8 cellular contexts compared by ENCODE assay signal in genomic region chr14:76872796-76873432, GRCh38. TPM values are rescaled to one million over a fixed set of nuclear protein-coding genes. Genes with fewer than 3 reads are reported as not detected.
DNase-seq lines count a peak whose midpoint lies in the region; ATAC-seq and TF ChIP-seq lines count a peak whose summit lies in the region.

No MANE protein-coding gene starts in this region.

- H3K27ac Mint-ChIP-seq in CD4-positive, alpha-beta T cell = no peak overlapping the region

- POLR2A ChIA-PET in CD4-positive, alpha-beta T cell (lab: Charles Lee) = interaction anchor here (1.2 to 2.0 kb wide), 2 partner anchors 155 to 198 kb away, joined by 3 to 12 read pairs; no protein-coding TSS in a partner anchor
- POLR2A ChIA-PET in HEK293T (lab: Yijun Ruan, JAX) = interaction anchor here (1.2 to 1.3 kb wide), 2 partner anchors 167 to 224 kb away, joined by 4 to 6 read pairs; no protein-coding TSS in a partner anchor

- H3K4me3 Mint-ChIP-seq in CD4-positive, alpha-beta T cell = no peak overlapping the region

- H3K4me2 ChIP-seq in parathyroid adenoma (ENCODE audit: low read length) = no peak overlapping the region

- no peaks in the 10 kb centered on the region for H3K9me3 Mint-ChIP-seq in CD4-positive, alpha-beta T cell

- H2AFZ ChIP-seq in parathyroid adenoma = peak overlapping the region; percentile 5

- no peaks in the 10 kb centered on the region for H3K27me3 ChIP-seq in CD4-positive, alpha-beta T cell (ENCODE audit: control insufficient read depth, insufficient read depth, low read length)
- peaks cover 15% of the 10 kb centered on the region for H3K27me3 ChIP-seq in foreskin keratinocyte
- H3K27me3 ChIP-seq in parathyroid adenoma (ENCODE audit: control insufficient read depth, insufficient read depth, low read length) = no peaks in the 10 kb centered on the region
- no peaks in the 10 kb centered on the region for H3K27me3 ChIP-seq in upper lobe of right lung

- no peak overlapping the region for H3K27ac ChIP-seq in CD4-positive, alpha-beta T cell (ENCODE audit: low read depth, low read length)
- H3K27ac ChIP-seq in foreskin keratinocyte (no peak overlapping the region), parathyroid adenoma (no peak overlapping the region), upper lobe of right lung (no peak overlapping the region)

- no peak overlapping the region for H3K9ac ChIP-seq in parathyroid adenoma

- no peaks in the 10 kb centered on the region for H3K36me3 ChIP-seq in parathyroid adenoma (ENCODE audit: control insufficient read depth, insufficient read depth, low read length)
- no peaks in the 10 kb centered on the region for H3K36me3 ChIP-seq in upper lobe of right lung

- H3K4me1 ChIP-seq in foreskin keratinocyte (no peaks in the 10 kb centered on the region), parathyroid adenoma (peaks cover 4% of the 10 kb centered on the region), upper lobe of right lung (peaks cover 4% of the 10 kb centered on the region)

- peaks cover 11% of the 10 kb centered on the region for H3K4me1 Mint-ChIP-seq in CD4-positive, alpha-beta T cell (ENCODE audit: low read depth)

- H3K27me3 Mint-ChIP-seq in CD4-positive, alpha-beta T cell = no peaks in the 10 kb centered on the region

- peak; percentile 82 for TF ChIP-seq CTCF in CD4-positive, alpha-beta T cell (IDR thresholded peaks at IDR 0.05)
- TF ChIP-seq CTCF in foreskin keratinocyte (conservative IDR thresholded peaks at IDR 0.05) = peak; percentile 79
- TF ChIP-seq CTCF in parathyroid adenoma (IDR thresholded peaks at IDR 0.05) = peak; percentile 86
- TF ChIP-seq CTCF in upper lobe of right lung (IDR thresholded peaks at IDR 0.05) = peak; percentile 88

- no peaks in the 10 kb centered on the region for H3K9me3 ChIP-seq in CD4-positive, alpha-beta T cell (ENCODE audit: control insufficient read depth, low read length)
- no peaks in the 10 kb centered on the region for H3K9me3 ChIP-seq in parathyroid adenoma (ENCODE audit: control insufficient read depth, low read length)
- no peaks in the 10 kb centered on the region for H3K9me3 ChIP-seq in upper lobe of right lung

- DNase-seq in CD4-positive, alpha-beta T cell = peak; percentile 50 to 73 (median 60)
- DNase-seq in HEK293T (ENCODE audit: extremely low spot score) (peak; percentile 73), OCI-M2 (lab: John Stamatoyannopoulos, UW; ENCODE audit: unreplicated experiment) (peak; percentile 36), foreskin keratinocyte (no peak), upper lobe of right lung (peak; percentile 71)
- peak; percentile 43 to 48 for DNase-seq in activated T-helper 1 cell treated with anti-CD3 and anti-CD28 coated beads, Interleukin-2, amount 50 U/mL, for 16 hours (ENCODE audit: low read depth in 1 of 2, low spot score in 1 of 2)

- H3K79me2 ChIP-seq in parathyroid adenoma = no peaks in the 10 kb centered on the region

- ATAC-seq in CD4-positive, alpha-beta T cell (ENCODE audit: poor library complexity) = peak; percentile 83
- ATAC-seq in foreskin keratinocyte (peak; percentile 42), upper lobe of right lung (peak; percentile 73), HG02973 (IDR thresholded peaks at IDR 0.05; ENCODE audit: unreplicated experiment) (no peak)

- CTCF ChIA-PET in CD4-positive, alpha-beta T cell (lab: Charles Lee) = interaction anchor here (0.8 to 3.0 kb wide), 17 partner anchors 9 to 223 kb away, joined by 3 to 33 read pairs (median 4); no protein-coding TSS in a partner anchor
- CTCF ChIA-PET in HEK293T (lab: Yijun Ruan, JAX) = interaction anchor here (0.6 to 8.1 kb wide), 24 partner anchors 9 to 589 kb away, joined by 3 to 177 read pairs (median 4); no protein-coding TSS in a partner anchor

- H3K4me3 ChIP-seq in parathyroid adenoma (ENCODE audit: low read depth, low read length) = no peak overlapping the region
- no peak overlapping the region for H3K4me3 ChIP-seq in upper lobe of right lung

- intact Hi-C loops in CD4-positive, alpha-beta T cell (cut with DNase I, micrococcal nuclease) = loop anchor here (1.0 to 5.0 kb wide), 7 partner anchors 40 to 444 kb away; no protein-coding TSS in a partner anchor
- intact Hi-C loops in upper lobe of right lung (cut with DNase I) = no loop called here

- no peaks in the 10 kb centered on the region for H3K36me3 Mint-ChIP-seq in CD4-positive, alpha-beta T cell (ENCODE audit: low read depth)

TF ChIP-seq in HEK293T, 16 proteins besides CTCF, POLR2A, EP300 and RAD21:
- TF ChIP-seq FOXM1 (IDR thresholded peaks at IDR 0.05; ENCODE audit: borderline replicate concordance) = no peak
- no peak for TF ChIP-seq SUZ12 (IDR thresholded peaks at IDR 0.05)
- TF ChIP-seq ARNT (IDR thresholded peaks at IDR 0.05) = no peak
- no peak for TF ChIP-seq SP1 (IDR thresholded peaks at IDR 0.05)
- TF ChIP-seq BHLHE40 (IDR thresholded peaks at IDR 0.05; ENCODE audit: borderline replicate concordance) = no peak
- no peak for TF ChIP-seq NFRKB (IDR thresholded peaks at IDR 0.05)
- TF ChIP-seq FOXA1 (IDR thresholded peaks at IDR 0.05) = no peak
- TF ChIP-seq L3MBTL2 (conservative IDR thresholded peaks at IDR 0.05) = no peak
- TF ChIP-seq LEF1 (IDR thresholded peaks at IDR 0.05; ENCODE audit: borderline replicate concordance) = no peak
- TF ChIP-seq, protein P1, sequence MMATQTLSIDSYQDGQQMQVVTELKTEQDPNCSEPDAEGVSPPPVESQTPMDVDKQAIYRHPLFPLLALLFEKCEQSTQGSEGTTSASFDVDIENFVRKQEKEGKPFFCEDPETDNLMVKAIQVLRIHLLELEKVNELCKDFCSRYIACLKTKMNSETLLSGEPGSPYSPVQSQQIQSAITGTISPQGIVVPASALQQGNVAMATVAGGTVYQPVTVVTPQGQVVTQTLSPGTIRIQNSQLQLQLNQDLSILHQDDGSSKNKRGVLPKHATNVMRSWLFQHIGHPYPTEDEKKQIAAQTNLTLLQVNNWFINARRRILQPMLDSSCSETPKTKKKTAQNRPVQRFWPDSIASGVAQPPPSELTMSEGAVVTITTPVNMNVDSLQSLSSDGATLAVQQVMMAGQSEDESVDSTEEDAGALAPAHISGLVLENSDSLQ (IDR thresholded peaks at IDR 0.05) = no peak
- TF ChIP-seq CTBP1 (IDR thresholded peaks at IDR 0.05; ENCODE audit: borderline replicate concordance) = no peak
- TF ChIP-seq ZNF384 (IDR thresholded peaks at IDR 0.05) = no peak
TF ChIP-seq in HEK293T: peak in this region for 0.

RNA-seq across cellular contexts. Expression of gene LRRC74A, which starts 46.7 kb away (rescaled TPM):
- total RNA-seq in CD4-positive, alpha-beta T cell = not detected
- total RNA-seq in foreskin keratinocyte (not detected in 2 replicates), upper lobe of right lung (not detected)
- not detected in 2 replicates for polyA plus RNA-seq in foreskin keratinocyte

Comparison
In these comparisons a context has a peak if more than half of its experiments do, and no peak if none do; other contexts are left out.
1. DNase-seq: peak in CD4-positive, alpha-beta T cell (10 of 10), HEK293T (single experiment), OCI-M2 (single experiment), activated T-helper 1 cell treated with anti-CD3 and anti-CD28 coated beads, Interleukin-2, amount 50 U/mL, for 16 hours (2 of 2) and upper lobe of right lung (single experiment); none in foreskin keratinocyte (0 of 2).
2. Peak in every context shown above with its lines, with median percentiles within 50 percentile points of each other: CTCF ChIP-seq.